In genomic region chr4:151408380-151408629, GRCh38 we compare ENCODE assay signal across 8 cellular contexts. TPM values are rescaled to one million over a fixed set of nuclear protein-coding genes. Genes with fewer than 3 reads are reported as not detected.
DNase-seq lines count a peak whose midpoint lies in the region; ATAC-seq, FAIRE-seq and TF ChIP-seq lines count a peak whose summit lies in the region.

No MANE protein-coding gene starts in this region.

- TF ChIP-seq EP300 in H1 (IDR thresholded peaks at IDR 0.05; ENCODE audit: borderline replicate concordance in 1 of 2, low read depth in 2 of 2, low read length in 2 of 2): no peak

- H3K4ac ChIP-seq in H1 (replicated peaks; ENCODE audit: insufficient read length, low read depth, low read length): no peak overlapping the region

- H3K36me3 Mint-ChIP-seq in IgD-negative memory B cell: peaks cover 2% of the 10 kb centered on the region

- H3K27ac Mint-ChIP-seq in IgD-negative memory B cell: peak overlapping the region; percentile 50 to 92 (median 83)

- H4K5ac ChIP-seq in H1 (ENCODE audit: insufficient read length, low read depth, low read length): no peak overlapping the region

- no peak overlapping the region for H2BK120ac ChIP-seq in H1 (replicated peaks; ENCODE audit: low read depth, low read length)

- WGBS in H1 (ENCODE audit: extremely low coverage in 1 of 2, insufficient coverage in 1 of 2, insufficient read length in 1 of 2, insufficient replicate concordance in 2 of 2, low coverage in 1 of 2, low lambda C conversion rate in 2 of 2, missing lambda C conversion rate in 1 of 2), 2 experiments: 2% methylated on average over 8 of the region's 8 CpGs; no CpG with 5 or more reads in 1 of the 2 experiments

- peaks cover 0 to 35% of the 10 kb centered on the region in 2 experiments; a peak in 2 of 4 replicates for H3K79me2 ChIP-seq in H1 (ENCODE audit: control insufficient read depth in 1 of 2, insufficient read depth in 2 of 2, low read length in 2 of 2)

- no peak for FAIRE-seq in GM19239 (lab: Jason Lieb, UNC)
- no peak for FAIRE-seq in H1 (lab: Jason Lieb, UNC)

- H2BK12ac ChIP-seq in H1 (ENCODE audit: low read depth, low read length): peak overlapping the region; percentile 82

- CTCF ChIA-PET in H1 (lab: Charles Lee; ENCODE audit: partially characterized antibody): interaction anchor here (0.6 kb wide), 1 partner anchor 205 kb away, joined by 3 read pairs; no protein-coding TSS in a partner anchor

- no peak for ATAC-seq in GM18868 (IDR thresholded peaks at IDR 0.05; ENCODE audit: unreplicated experiment)

- no peak overlapping the region for H3K23ac ChIP-seq in H1 (ENCODE audit: insufficient read length)

- no peak for TF ChIP-seq POLR2A in H1 (IDR thresholded peaks at IDR 0.05; ENCODE audit: control extremely low read depth in 1 of 2, low read depth in 2 of 2, low read length in 2 of 2)

- H2BK5ac ChIP-seq in H1 (ENCODE audit: low read depth, low read length): peak overlapping the region; percentile 88

- H2AK5ac ChIP-seq in H1 (ENCODE audit: low read depth, low read length): no peak overlapping the region

- peaks cover 21% of the 10 kb centered on the region for H3K27me3 Mint-ChIP-seq in IgD-negative memory B cell

- H3K56ac ChIP-seq in H1 (replicated peaks; ENCODE audit: insufficient read length, low read depth, low read length): no peak overlapping the region

- H3K27me3 ChIP-seq in H1 (replicated peaks in 1 of 4; ENCODE audit: control insufficient read depth in 3 of 4, extremely low read depth in 1 of 4, insufficient read depth in 3 of 4, low read length in 3 of 4): no peaks in the 10 kb centered on the region
- peaks cover 45% of the 10 kb centered on the region for H3K27me3 ChIP-seq in neuron (ENCODE audit: insufficient read depth, low read length)

- peak overlapping the region; percentile 81; the same call in 1 of the 2 replicates for H2BK15ac ChIP-seq in H1 (ENCODE audit: low read length)

- H3K4me1 ChIP-seq in H1 (replicated peaks in 1 of 4; ENCODE audit: control insufficient read depth in 3 of 4, insufficient read depth in 4 of 4, low read length in 3 of 4): peaks cover 3 to 15% (median 6%) of the 10 kb centered on the region in 4 experiments; a peak in 6 of 7 replicates
- H3K4me1 ChIP-seq in neuron (ENCODE audit: insufficient read depth, low read length): peaks cover 13% of the 10 kb centered on the region

- peak overlapping the region; percentile 18 for H4K91ac ChIP-seq in H1 (replicated peaks; ENCODE audit: insufficient read length, low read length)

- no peaks in the 10 kb centered on the region; a peak in 1 of 8 replicates for H3K36me3 ChIP-seq in H1 (ENCODE audit: control insufficient read depth in 2 of 4, insufficient read depth in 4 of 4, low read length in 3 of 4)
- no peaks in the 10 kb centered on the region for H3K36me3 ChIP-seq in neuron (ENCODE audit: insufficient read depth, low read length)

- H3K27ac ChIP-seq in H1 (ENCODE audit: low read depth, low read length): peak overlapping the region; percentile 92

- DNase-seq in GM19239 (ENCODE audit: insufficient read length, low spot score) (peak; percentile 32), H1 (ENCODE audit: low read depth in 1 of 2, low spot score in 2 of 2) (peak in 1 of 2 experiments; percentile 57), pons (ENCODE audit: low spot score) (no peak), MV-4-11 (lab: John Stamatoyannopoulos, UW) (no peak), dedifferentiated amniotic fluid mesenchymal stem cell (ENCODE audit: extremely low spot score) (no peak)

- H3K79me1 ChIP-seq in H1 (ENCODE audit: low read depth, low read length): peaks cover 4% of the 10 kb centered on the region

- H3K4me3 ChIP-seq in H1 (ENCODE audit: extremely low read depth in 1 of 4, insufficient read depth in 2 of 4, low read depth in 3 of 4, low read length in 4 of 4): peak overlapping the region; percentile 36 to 76 (median 72)
- H3K4me3 ChIP-seq in neuron (ENCODE audit: low read length): peak overlapping the region; percentile 45

- H2AFZ ChIP-seq in H1 (ENCODE audit: low read length): peak overlapping the region; percentile 93; the same call in 1 of the 2 replicates
- peak overlapping the region; percentile 64 for H2AFZ ChIP-seq in neuron (ENCODE audit: low read depth, low read length)

- H3K23me2 ChIP-seq in H1 (ENCODE audit: low read depth, low read length): peaks cover 15% of the 10 kb centered on the region

- H3K9me3 ChIP-seq in H1 (ENCODE audit: insufficient read depth in 2 of 2, low read depth in 1 of 2, low read length in 1 of 2) (no peaks in the 10 kb centered on the region), neuron (ENCODE audit: low read length) (no peaks in the 10 kb centered on the region)

- H4K8ac ChIP-seq in H1 (ENCODE audit: extremely low read depth, insufficient read depth, low read length): peak overlapping the region; percentile 91; the same call in 1 of the 2 replicates

- H3K4me3 Mint-ChIP-seq in IgD-negative memory B cell: peak overlapping the region; percentile 87 to 97 (median 92)

- H2BK20ac ChIP-seq in H1 (ENCODE audit: low read length): peak overlapping the region; percentile 49; the same call in 1 of the 2 replicates

- peak overlapping the region; percentile 80 for H3K18ac ChIP-seq in H1 (ENCODE audit: extremely low read depth, low read length)

- peak overlapping the region; percentile 86 to 100 for H3K4me2 ChIP-seq in H1 (ENCODE audit: insufficient read depth in 1 of 2, low read depth in 2 of 2, low read length in 2 of 2)

- H3K9me3 Mint-ChIP-seq in IgD-negative memory B cell: peaks cover 0 to 2% (median 0%) of the 10 kb centered on the region in 3 donors

- peaks cover 8 to 15% (median 13%) of the 10 kb centered on the region in 3 donors for H3K4me1 Mint-ChIP-seq in IgD-negative memory B cell

- H4K20me1 ChIP-seq in H1 (replicated peaks in 1 of 2; ENCODE audit: control insufficient read depth in 1 of 2, insufficient read depth in 2 of 2, low read length in 2 of 2): peaks cover 0 to 2% of the 10 kb centered on the region in 2 experiments

- no peak for TF ChIP-seq RAD21 in H1 (IDR thresholded peaks at IDR 0.05 in 1 of 2, conservative IDR thresholded peaks at IDR 0.05 in 1 of 2; ENCODE audit: low read depth in 2 of 2, low read length in 2 of 2)

- peak overlapping the region; percentile 43 to 85 (median 74) for H3K9ac ChIP-seq in H1 (replicated peaks in 1 of 4; ENCODE audit: extremely low read depth in 1 of 4, low read depth in 3 of 4, low read length in 3 of 4)

- no peak for TF ChIP-seq CTCF in H1 (IDR thresholded peaks at IDR 0.05; ENCODE audit: control extremely low read depth in 1 of 3, insufficient read depth in 1 of 3, low read depth in 1 of 3, low read length in 3 of 3)

- no peak overlapping the region for H3K14ac ChIP-seq in H1 (ENCODE audit: insufficient read length)

- POLR2A ChIA-PET in H1 (lab: Charles Lee; ENCODE audit: partially characterized antibody): interaction anchor here (0.7 to 2.9 kb wide), 13 partner anchors 9 to 312 kb away, joined by 3 to 15 read pairs (median 4); partner anchors contain the start of gene SH3D19

TF ChIP-seq in H1, 55 proteins besides CTCF, POLR2A, EP300 and RAD21:
- TF ChIP-seq SIN3A (conservative IDR thresholded peaks at IDR 0.05 in 1 of 2, IDR thresholded peaks at IDR 0.05 in 1 of 2; ENCODE audit: low read depth in 1 of 2, low read length in 2 of 2): 0 out of 4 replicates have a peak, but pooled peaks of 1 of the 2 experiments have one; percentile 34
- TF ChIP-seq CREB1 (IDR thresholded peaks at IDR 0.05): no peak
- TF ChIP-seq, protein P1, sequence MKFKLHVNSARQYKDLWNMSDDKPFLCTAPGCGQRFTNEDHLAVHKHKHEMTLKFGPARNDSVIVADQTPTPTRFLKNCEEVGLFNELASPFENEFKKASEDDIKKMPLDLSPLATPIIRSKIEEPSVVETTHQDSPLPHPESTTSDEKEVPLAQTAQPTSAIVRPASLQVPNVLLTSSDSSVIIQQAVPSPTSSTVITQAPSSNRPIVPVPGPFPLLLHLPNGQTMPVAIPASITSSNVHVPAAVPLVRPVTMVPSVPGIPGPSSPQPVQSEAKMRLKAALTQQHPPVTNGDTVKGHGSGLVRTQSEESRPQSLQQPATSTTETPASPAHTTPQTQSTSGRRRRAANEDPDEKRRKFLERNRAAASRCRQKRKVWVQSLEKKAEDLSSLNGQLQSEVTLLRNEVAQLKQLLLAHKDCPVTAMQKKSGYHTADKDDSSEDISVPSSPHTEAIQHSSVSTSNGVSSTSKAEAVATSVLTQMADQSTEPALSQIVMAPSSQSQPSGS (IDR thresholded peaks at IDR 0.05; ENCODE audit: low read length): no peak
- no peak for TF ChIP-seq HDAC6 (IDR thresholded peaks at IDR 0.05; ENCODE audit: low read depth, low read length)
- no peak for TF ChIP-seq BRCA1 (IDR thresholded peaks at IDR 0.05; ENCODE audit: low read depth, low read length)
- TF ChIP-seq SIRT6 (IDR thresholded peaks at IDR 0.05; ENCODE audit: low read length): no peak
- 0 out of 2 replicates have a peak, but pooled peaks have one; percentile 39 for TF ChIP-seq RBBP5 (IDR thresholded peaks at IDR 0.05; ENCODE audit: borderline replicate concordance, low read depth, low read length)

RNA-seq across cellular contexts. Expression of gene FHIP1A, which starts 0.7 kb away (rescaled TPM):
- not detected for polyA plus RNA-seq in IgD-negative memory B cell
- total RNA-seq in H1 (2021; fragmentation: NEBNext Ultra II Directional; extraction: Animal tissue kit (Norgen Biotek cat#: 25700)): 75.2 and 76.3 TPM in 2 replicates
- polyA plus RNA-seq in H1 (2011; rRNA removed): 17.9 and 19.8 TPM in 2 replicates
- 21.9 TPM for polyA plus RNA-seq in H1 (2011; cell fraction: cytosol; rRNA removed)
- 29.3 TPM for polyA plus RNA-seq in H1 (2011; cell fraction: nucleus; rRNA removed)
- polyA plus RNA-seq in H1 (2012, experiment 1 of 2): 12.1 to 21.6 TPM (median 17.2 TPM) in 4 replicates
- 3.6 TPM for polyA plus RNA-seq in H1 (2012, experiment 2 of 2)
- polyA plus RNA-seq in H1 (2013, experiment 1 of 2): 19.0 TPM
- polyA plus RNA-seq in H1 (2013, experiment 2 of 2): 20.8 TPM
- polyA minus RNA-seq in H1 (2011; rRNA and poly(A)+ RNA removed): 121 and 133 TPM in 2 replicates
- polyA minus RNA-seq in H1 (2011; cell fraction: cytosol; rRNA and poly(A)+ RNA removed): 51.7 TPM
- 107 TPM for polyA minus RNA-seq in H1 (2011; cell fraction: nucleus; rRNA and poly(A)+ RNA removed)
